10 cellular contexts compared by ENCODE assay signal in genomic region chr19:16429066-16429758, GRCh38. TPM values are rescaled to one million over a fixed set of nuclear protein-coding genes. Genes with fewer than 3 reads are reported as not detected.
DNase-seq lines count a peak whose midpoint lies in the region; ATAC-seq and TF ChIP-seq lines count a peak whose summit lies in the region.
"Had no signal": no experiment of that assay in that cellular context is flagged by ENCODE, and none has a peak within 500 bp of the region (broad histone marks: within the 10 kb centered on the region; RNA-seq: fewer than 3 reads in every experiment).

No MANE protein-coding gene starts in this region.

- no peak overlapping the region for H3K4me3 ChIP-seq in WERI-Rb-1 (ENCODE audit: low read depth, low read length)

- H3K4me1 ChIP-seq in foreskin keratinocyte, result peaks cover 6% of the 10 kb centered on the region

- no peaks in the 10 kb centered on the region for H3K9me3 ChIP-seq in WERI-Rb-1 (ENCODE audit: severe bottlenecking)

- peak; percentile 14 for DNase-seq in DMS153 treated with DMSO at 0.1 percent for 48 hours (lab: John Stamatoyannopoulos, UW; ENCODE audit: unreplicated experiment)
- DNase-seq in NCI-H446 treated with DMSO at 0.1 percent for 48 hours (lab: John Stamatoyannopoulos, UW), result peak; percentile 60
- DNase-seq in foreskin keratinocyte, result peak; percentile 34 to 72
- DNase-seq in omental fat pad (ENCODE audit: low spot score), result no peak
- no peak for DNase-seq in HK-2 (ENCODE audit: unreplicated experiment)
- DNase-seq in NCI-H510A (lab: John Stamatoyannopoulos, UW), result no peak
- DNase-seq in WERI-Rb-1, result no peak
- DNase-seq: activated CD4-positive, alpha-beta T cell treated with anti-CD3 and anti-CD28 coated beads for 4 hours had no signal

- TF ChIP-seq CTCF in foreskin keratinocyte (conservative IDR thresholded peaks at IDR 0.05), result no peak
- TF ChIP-seq CTCF in omental fat pad (IDR thresholded peaks at IDR 0.05), result no peak
- TF ChIP-seq CTCF in WERI-Rb-1 (IDR thresholded peaks at IDR 0.05; ENCODE audit: low read depth, low read length), result no peak

- no peak overlapping the region for H3K27ac ChIP-seq in foreskin keratinocyte
- H3K27ac ChIP-seq in WERI-Rb-1, result no peak overlapping the region
- H3K27ac ChIP-seq: HL-60 had no signal

- H3K27me3 ChIP-seq in foreskin keratinocyte (no peaks in the 10 kb centered on the region), WERI-Rb-1 (ENCODE audit: insufficient read depth, low read depth, severe bottlenecking) (no peaks in the 10 kb centered on the region)

- peak; percentile 81 for ATAC-seq in foreskin keratinocyte
- peak; percentile 51 for ATAC-seq in omental fat pad (ENCODE audit: low FRiP score)
- no peak for ATAC-seq in GM18873 (IDR thresholded peaks at IDR 0.05; ENCODE audit: low FRiP score, unreplicated experiment)

- peaks cover 66% of the 10 kb centered on the region for H3K36me3 ChIP-seq in WERI-Rb-1

RNA-seq across cellular contexts. Expression of gene EPS15L1, which starts 42.6 kb away (rescaled TPM):
- 19.5 and 19.7 TPM in 2 replicates for total RNA-seq in foreskin keratinocyte
- polyA plus RNA-seq in foreskin keratinocyte, result 19.7 and 20.4 TPM in 2 replicates
- total RNA-seq in omental fat pad, result 10 to 100 TPM; 12.9 to 37.0 (median 20.1) TPM

Comparison
In these comparisons a context has a peak if more than half of its experiments do, and no peak if none do; other contexts are left out.
1. DNase-seq: peak in DMS153 treated with DMSO at 0.1 percent for 48 hours (single experiment), NCI-H446 treated with DMSO at 0.1 percent for 48 hours (single experiment) and foreskin keratinocyte (2 of 2); none in omental fat pad (single experiment), HK-2 (single experiment), NCI-H510A (single experiment) and WERI-Rb-1 (single experiment).